ENCODE assay signal across 17 cellular contexts in genomic region chr9:108108290-108108689, GRCh38.
"Had no signal": no experiment of that assay in that cellular context is flagged by ENCODE, and none has a peak within 500 bp of the region (broad histone marks: within the 10 kb centered on the region; RNA-seq: fewer than 3 reads in every experiment).

No MANE protein-coding gene starts in this region.

- H3K36me3 Mint-ChIP-seq: natural killer cell; stimulated activated memory B cell treated with anti-CD40 and anti-IgM and Interleukin-4, amounts not matched to agents 10 μg/mL and 1 μg/mL and 100 μg/mL, for 72 hours had no signal

- H3K4me1 Mint-ChIP-seq: natural killer cell; neural crest cell; stimulated activated memory B cell treated with anti-CD40 and anti-IgM and Interleukin-4, amounts not matched to agents 10 μg/mL and 1 μg/mL and 100 μg/mL, for 72 hours had no signal

- H3K9me3 ChIP-seq: pancreas, testis, tibial nerve, upper lobe of right lung, vagina had no signal

- H3K27me3 ChIP-seq: hepatocyte, pancreas, testis, tibial nerve, upper lobe of right lung, vagina had no signal

- H2AFZ ChIP-seq: hepatocyte had no signal

- H3K4me1 ChIP-seq: pancreas, testis, upper lobe of right lung had no signal

- H3K36me3 ChIP-seq: pancreas, tibial nerve, upper lobe of right lung, vagina had no signal

- ATAC-seq: effector memory CD8-positive, alpha-beta T cell; natural killer cell; pancreas; right cardiac atrium; stimulated activated memory B cell treated with anti-CD40 and anti-IgM and Interleukin-4, amounts not matched to agents 10 μg/mL and 1 μg/mL and 100 μg/mL, for 72 hours; upper lobe of right lung had no signal

- H3K27ac ChIP-seq: hepatocyte, pancreas, testis, tibial nerve, upper lobe of right lung, vagina had no signal

- H3K4me3 ChIP-seq: hepatocyte, pancreas, testis, tibial nerve, upper lobe of right lung, vagina had no signal

- H3K79me2 ChIP-seq: hepatocyte had no signal

- H3K9me3 Mint-ChIP-seq: neural crest cell; stimulated activated memory B cell treated with anti-CD40 and anti-IgM and Interleukin-4, amounts not matched to agents 10 μg/mL and 1 μg/mL and 100 μg/mL, for 72 hours; stimulated activated naive CD8-positive, alpha-beta T cell treated with anti-CD3 and anti-CD28 coated beads, Interleukin-15, Interleukin-2, amounts not matched to agents 100 ng/mL and 50 ng/mL, for 24 hours had no signal

- H3K27me3 Mint-ChIP-seq: effector memory CD8-positive, alpha-beta T cell; stimulated activated memory B cell treated with anti-CD40 and anti-IgM and Interleukin-4, amounts not matched to agents 10 μg/mL and 1 μg/mL and 100 μg/mL, for 72 hours; stimulated activated naive CD8-positive, alpha-beta T cell treated with anti-CD3 and anti-CD28 coated beads, Interleukin-15, Interleukin-2, amounts not matched to agents 100 ng/mL and 50 ng/mL, for 24 hours had no signal

- DNase-seq: effector memory CD8-positive, alpha-beta T cell; foreskin melanocyte; head of caudate nucleus; natural killer cell; pancreas; right cardiac atrium; small intestine; stimulated activated CD4-positive, alpha-beta T cell treated with anti-CD3 and anti-CD28 coated beads, Interleukin-4, amount 100 ng/mL, for 24 hours; testis; upper lobe of right lung had no signal

- H3K27ac Mint-ChIP-seq: effector memory CD8-positive, alpha-beta T cell; natural killer cell; progenitor cell of endocrine pancreas; stimulated activated memory B cell treated with anti-CD40 and anti-IgM and Interleukin-4, amounts not matched to agents 10 μg/mL and 1 μg/mL and 100 μg/mL, for 72 hours; stimulated activated naive CD8-positive, alpha-beta T cell treated with anti-CD3 and anti-CD28 coated beads, Interleukin-15, Interleukin-2, amounts not matched to agents 100 ng/mL and 50 ng/mL, for 24 hours had no signal

- H3K4me3 Mint-ChIP-seq: effector memory CD8-positive, alpha-beta T cell; natural killer cell; neural crest cell; stimulated activated memory B cell treated with anti-CD40 and anti-IgM and Interleukin-4, amounts not matched to agents 10 μg/mL and 1 μg/mL and 100 μg/mL, for 72 hours; stimulated activated naive CD8-positive, alpha-beta T cell treated with anti-CD3 and anti-CD28 coated beads, Interleukin-15, Interleukin-2, amounts not matched to agents 100 ng/mL and 50 ng/mL, for 24 hours had no signal
